In genomic region chr2:151933266-151933804, GRCh38 we compare ENCODE assay signal across 33 cellular contexts.
"Had no signal": no experiment of that assay in that cellular context is flagged by ENCODE, and none has a peak within 500 bp of the region (broad histone marks: within the 10 kb centered on the region; RNA-seq: fewer than 3 reads in every experiment).

No MANE protein-coding gene starts in this region.

- H3K27me3 ChIP-seq: adrenal gland, ascending aorta, body of pancreas, brain microvascular endothelial cell, cardiac muscle cell had no signal

- FAIRE-seq: astrocyte, bronchial epithelial cell, colon had no signal

- H3K4me3 ChIP-seq: adrenal gland, ascending aorta, body of pancreas, cardiac muscle cell had no signal

- H3K4me1 ChIP-seq: ascending aorta, body of pancreas had no signal

- H3K36me3 ChIP-seq: adrenal gland, ascending aorta, brain microvascular endothelial cell, cardiac muscle cell had no signal

- DNase-seq: activated effector memory CD4-positive, alpha-beta T cell treated with anti-CD3 and anti-CD28 coated beads, Interleukin-2, amount 50 U/mL, for 16 hours; activated effector memory CD4-positive, alpha-beta T cell treated with Interleukin-2 at 50 U/mL for 16 hours; activated gamma-delta T cell; activated naive CD4-positive, alpha-beta T cell; activated naive CD4-positive, alpha-beta T cell treated with anti-CD3 and anti-CD28 coated beads for 36 hours; activated naive CD4-positive, alpha-beta T cell treated with anti-CD3 and anti-CD28 coated beads, Interleukin-2, amount 10 ng/mL, durations not matched to agents 7 days and 5 days; activated naive CD4-positive, alpha-beta T cell treated with anti-CD3 and anti-CD28 coated beads, Interleukin-2, amount 50 U/mL, for 16 hours; activated naive CD4-positive, alpha-beta T cell treated with Interleukin-2 at 50 U/mL for 16 hours; activated naive CD8-positive, alpha-beta T cell treated with anti-CD3 and anti-CD28 coated beads for 36 hours; activated naive CD8-positive, alpha-beta T cell treated with anti-CD3 and anti-CD28 coated beads, Interleukin-2, amount 10 ng/mL, durations not matched to agents 7 days and 5 days; activated naive CD8-positive, alpha-beta T cell treated with anti-CD3 and anti-CD28 coated beads, Interleukin-2, amount 50 U/mL, for 24 hours; activated T-cell treated with anti-CD3 and anti-CD28 coated beads, Interleukin-2, amount 50 U/mL, for 1 hour; activated T-cell treated with anti-CD3 and anti-CD28 coated beads, Interleukin-2, amount 50 U/mL, for 24 hours; activated T-cell treated with anti-CD3 and anti-CD28 coated beads, Interleukin-2, amount 50 U/mL, for 4 hours; activated T-cell treated with anti-CD3 and anti-CD28 coated beads, Interleukin-2, amount 50 U/mL, for 48 hours; activated T-cell treated with anti-CD3 and anti-CD28 coated beads, Interleukin-2, amount 50 U/mL, for 72 hours; adrenal gland; amniotic stem cell; amygdala; anterior cingulate cortex; aorta; body of pancreas; brain microvascular endothelial cell; caudate nucleus; central memory CD4-positive, alpha-beta T cell; cerebellar nuclear complex had no signal

- H3K27ac ChIP-seq: adrenal gland, ascending aorta, body of pancreas, brain microvascular endothelial cell, cardiac muscle cell had no signal

- H3K9me3 ChIP-seq: adrenal gland, ascending aorta, body of pancreas had no signal

- ATAC-seq: activated naive CD4-positive, alpha-beta T cell treated with anti-CD3 and anti-CD28 coated beads, Interleukin-2, amount 50 U/mL, for 72 hours; activated naive CD8-positive, alpha-beta T cell treated with anti-CD3 and anti-CD28 coated beads, Interleukin-2, amount 50 U/mL, for 24 hours; activated T-cell treated with anti-CD3 and anti-CD28 coated beads, Interleukin-2, amount 50 U/mL, for 4 hours; activated T-cell treated with anti-CD3 and anti-CD28 coated beads, Interleukin-2, amount 50 U/mL, for 72 hours; activated T-helper 17 cell treated with anti-CD3 and anti-CD28 coated beads, Interleukin-2, amount 50 U/mL, for 72 hours; body of pancreas had no signal
